ENCODE assay signal across 1 cellular context in genomic region chr5:1522601-1523479, GRCh38.
TF ChIP-seq lines count a peak whose summit lies in the region.

No MANE protein-coding gene starts in this region.

TF ChIP-seq in GM12878, 131 proteins besides CTCF, POLR2A, EP300 and RAD21 (continued from another document):
- TF ChIP-seq GATAD2B (conservative IDR thresholded peaks at IDR 0.05; ENCODE audit: low read depth), result 0 out of 2 replicates have a peak, but pooled peaks have one; percentile 6
- no peak for TF ChIP-seq CEBPB (IDR thresholded peaks at IDR 0.05; ENCODE audit: borderline replicate concordance in 1 of 2, low read depth in 2 of 2, low read length in 2 of 2)
- no peak for TF ChIP-seq TBL1XR1 (IDR thresholded peaks at IDR 0.05; ENCODE audit: low read depth, low read length)
